16 cellular contexts compared by ENCODE assay signal in the genomic region with DNA sequence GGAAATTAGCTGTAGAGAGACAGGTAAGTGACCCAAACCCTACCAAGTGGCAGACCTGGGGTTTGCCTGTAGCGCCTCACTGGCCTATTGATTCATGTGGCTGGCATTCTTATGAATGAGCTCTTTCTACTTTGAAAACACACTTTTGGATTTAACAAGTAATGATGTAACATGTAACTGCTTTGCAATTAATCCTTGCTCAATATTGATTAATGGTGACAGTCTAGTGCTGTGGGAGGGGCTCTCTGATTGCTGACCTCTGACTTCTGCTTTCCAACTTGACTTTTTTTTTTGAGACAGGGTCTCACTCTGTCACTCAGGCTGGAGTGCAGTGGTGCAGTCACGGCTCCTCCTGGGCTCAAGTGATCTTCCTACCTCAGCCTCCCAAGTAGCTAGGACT.
DNase-seq lines count a peak whose midpoint lies in the region; ATAC-seq and TF ChIP-seq lines count a peak whose summit lies in the region.
"Had no signal": no experiment of that assay in that cellular context is flagged by ENCODE, and none has a peak within 500 bp of the region (broad histone marks: within the 10 kb centered on the region; RNA-seq: fewer than 3 reads in every experiment).

No MANE protein-coding gene starts in this region.

- H4K91ac ChIP-seq in IMR-90 (ENCODE audit: insufficient read depth, low read depth, low read length): no peak overlapping the region
- no peak overlapping the region for H4K91ac ChIP-seq in mesenchymal stem cell (ENCODE audit: low read length)

- H4K8ac ChIP-seq in IMR-90 (ENCODE audit: low read depth in 2 of 2, low read length in 2 of 2) (no peak overlapping the region), mesenchymal stem cell (ENCODE audit: low read length) (no peak overlapping the region)

- no peak overlapping the region for H2BK12ac ChIP-seq in mesenchymal stem cell (ENCODE audit: low read length in 2 of 2)

- TF ChIP-seq RAD21 in IMR-90 (IDR thresholded peaks at IDR 0.05; ENCODE audit: low read length): no peak

- no peaks in the 10 kb centered on the region for H3K79me1 ChIP-seq in IMR-90 (ENCODE audit: low read depth in 1 of 2, low read length in 2 of 2)
- no peaks in the 10 kb centered on the region for H3K79me1 ChIP-seq in mesenchymal stem cell (replicated peaks; ENCODE audit: low read length, poor library complexity, severe bottlenecking)

- H3K4me3 ChIP-seq in IMR-90 (ENCODE audit: insufficient read depth, low read depth, low read length) (no peak overlapping the region), mesenchymal stem cell (ENCODE audit: insufficient read depth in 1 of 2, low read depth in 1 of 2, low read length in 2 of 2) (peak overlapping the region in 1 of 2 experiments; percentile 41)
- H3K4me3 ChIP-seq: breast epithelium, gastroesophageal sphincter had no signal

- H2BK120ac ChIP-seq in IMR-90 (ENCODE audit: low read depth, low read length): no peak overlapping the region
- H2BK120ac ChIP-seq in mesenchymal stem cell (ENCODE audit: low read depth, low read length): no peak overlapping the region

- no peaks in the 10 kb centered on the region for H3K36me3 Mint-ChIP-seq in type B pancreatic cell

- in situ Hi-C loops in IMR-90 (cut with MboI; ENCODE audit: low sequenced_read_pairs): no loop called here

- no peak overlapping the region for H4K5ac ChIP-seq in IMR-90 (ENCODE audit: low read depth, low read length)

- H3K14ac ChIP-seq in IMR-90 (replicated peaks; ENCODE audit: low read depth, low read length) (no peak overlapping the region), mesenchymal stem cell (ENCODE audit: low read length in 2 of 2) (no peak overlapping the region)

- H3K4me1 ChIP-seq in IMR-90 (ENCODE audit: control insufficient read depth, insufficient read depth, low read length) (peaks cover 2% of the 10 kb centered on the region; the same call in 1 of the 2 replicates), mesenchymal stem cell (ENCODE audit: control insufficient read depth, insufficient read depth, low read depth, low read length) (no peaks in the 10 kb centered on the region), foreskin keratinocyte (no peaks in the 10 kb centered on the region)
- H3K4me1 ChIP-seq: breast epithelium had no signal

- no peak overlapping the region for H3K4me3 Mint-ChIP-seq in type B pancreatic cell
- H3K4me3 Mint-ChIP-seq: activated CD4-positive, alpha-beta memory T cell treated with anti-CD3 and anti-CD28 coated beads, Interleukin-2, amount 10 ng/mL, durations not matched to agents 7 days and 5 days had no signal

- no peaks in the 10 kb centered on the region for H3K9me3 ChIP-seq in IMR-90 (ENCODE audit: control insufficient read depth, insufficient read depth, low read length)
- no peaks in the 10 kb centered on the region for H3K9me3 ChIP-seq in mesenchymal stem cell (ENCODE audit: control insufficient read depth, low read length)
- H3K9me3 ChIP-seq: breast epithelium, gastroesophageal sphincter had no signal

- TF ChIP-seq CTCF in IMR-90 (conservative IDR thresholded peaks at IDR 0.05; ENCODE audit: low read depth, low read length) (no peak), type B pancreatic cell (conservative IDR thresholded peaks at IDR 0.05) (no peak), foreskin keratinocyte (conservative IDR thresholded peaks at IDR 0.05) (no peak)

- CTCF ChIA-PET in IMR-90 (lab: Yijun Ruan, JAX): interaction anchor here (0.7 kb wide), 2 partner anchors 8 to 238 kb away, joined by 5 read pairs; no protein-coding TSS in a partner anchor

- no peaks in the 10 kb centered on the region for H3K9me3 Mint-ChIP-seq in type B pancreatic cell
- H3K9me3 Mint-ChIP-seq: activated CD4-positive, alpha-beta memory T cell treated with anti-CD3 and anti-CD28 coated beads, Interleukin-2, amount 10 ng/mL, durations not matched to agents 7 days and 5 days had no signal

- no CpG with 5 or more reads among the region's 2 CpGs for WGBS in IMR-90 (ENCODE audit: extremely low coverage in 2 of 2, insufficient read length in 1 of 2), 2 experiments
- 86% methylated on average over 1 of the region's 2 CpGs for WGBS in mesenchymal stem cell

- dilution Hi-C loops in IMR-90 (cut with HindIII; ENCODE audit: low sequenced_read_pairs, unreplicated experiment): no loop called here

- H4K20me1 ChIP-seq in IMR-90 (ENCODE audit: insufficient read depth, low read length): no peaks in the 10 kb centered on the region

- no peak overlapping the region for H3K18ac ChIP-seq in IMR-90 (ENCODE audit: low read depth, low read length)
- no peak overlapping the region for H3K18ac ChIP-seq in mesenchymal stem cell (ENCODE audit: low read depth in 1 of 2, low read length in 2 of 2)

- TF ChIP-seq POLR2A in IMR-90 (IDR thresholded peaks at IDR 0.05; ENCODE audit: low read depth, low read length): no peak

- no peak overlapping the region for H3K23ac ChIP-seq in IMR-90 (ENCODE audit: low read depth, low read length)
- H3K23ac ChIP-seq in mesenchymal stem cell (ENCODE audit: low read length in 2 of 2): no peak overlapping the region

- H3K27me3 ChIP-seq in IMR-90 (ENCODE audit: control insufficient read depth, insufficient read depth, low read length) (no peaks in the 10 kb centered on the region), mesenchymal stem cell (ENCODE audit: control insufficient read depth in 1 of 2, insufficient read depth in 1 of 2, low read length in 2 of 2) (no peaks in the 10 kb centered on the region), foreskin keratinocyte (no peaks in the 10 kb centered on the region)
- H3K27me3 ChIP-seq: breast epithelium, gastroesophageal sphincter had no signal

- 0 out of 2 replicates have a peak, but pooled peaks cover 3% of the 10 kb centered on the region for H3K9me1 ChIP-seq in IMR-90 (ENCODE audit: insufficient read depth, low read length)

- H3K36me3 ChIP-seq in IMR-90 (ENCODE audit: control insufficient read depth, insufficient read depth, low read length) (no peaks in the 10 kb centered on the region), mesenchymal stem cell (ENCODE audit: control insufficient read depth in 1 of 2, insufficient read depth in 2 of 2, low read depth in 1 of 2, low read length in 2 of 2) (no peaks in the 10 kb centered on the region)
- H3K36me3 ChIP-seq: breast epithelium, gastroesophageal sphincter had no signal

- intact Hi-C loops in IMR-90 (cut with micrococcal nuclease): no loop called here

- peaks cover 42% of the 10 kb centered on the region for H3K4me1 Mint-ChIP-seq in type B pancreatic cell (ENCODE audit: unreplicated experiment)

- H3K27ac ChIP-seq in IMR-90 (ENCODE audit: insufficient read depth, low read length) (no peak overlapping the region), mesenchymal stem cell (ENCODE audit: low read length, poor library complexity, severe bottlenecking) (no peak overlapping the region), foreskin keratinocyte (no peak overlapping the region)
- H3K27ac ChIP-seq: gastroesophageal sphincter had no signal

- H2AK9ac ChIP-seq in IMR-90 (replicated peaks; ENCODE audit: low read depth, low read length, poor library complexity): no peak overlapping the region

- H3K9ac ChIP-seq in IMR-90 (ENCODE audit: low read depth, low read length) (no peak overlapping the region), mesenchymal stem cell (ENCODE audit: low read length) (peak overlapping the region; percentile 87)

- H3K4ac ChIP-seq in IMR-90 (ENCODE audit: low read depth, low read length) (no peak overlapping the region), mesenchymal stem cell (ENCODE audit: low read depth in 1 of 2, low read length in 2 of 2) (no peak overlapping the region)

- no peak overlapping the region for H3K56ac ChIP-seq in IMR-90 (ENCODE audit: extremely low read depth, insufficient read depth, low read length)

- DNase-seq in IMR-90 (no peak), SKM-1 treated with dmso at 0.1 percent for 144 hours (lab: John Stamatoyannopoulos, UW; ENCODE audit: unreplicated experiment) (peak; percentile 68), mesenchymal stem cell (no peak), type B pancreatic cell (ENCODE audit: extremely low spot score, unreplicated experiment) (no peak), foreskin keratinocyte (no peak), NCI-H1436 treated with DMSO at 0.1 percent for 48 hours (lab: John Stamatoyannopoulos, UW) (no peak)
- DNase-seq: activated CD4-positive, alpha-beta memory T cell treated with anti-CD3 and anti-CD28 coated beads, Interleukin-2, amount 10 ng/mL, durations not matched to agents 7 days and 5 days; activated effector memory CD4-positive, alpha-beta T cell treated with Interleukin-2 at 50 U/mL for 16 hours; effector CD8-positive, alpha-beta T cell; NCI-H2081; posterior cingulate gyrus; SHP77 treated with DMSO at 0.1 percent for 48 hours; stimulated activated CD4-positive, alpha-beta T cell treated with anti-CD3 and anti-CD28 coated beads, Interleukin-2, amount 100 ng/mL, for 24 hours had no signal

- H2BK15ac ChIP-seq in IMR-90 (ENCODE audit: low read depth, low read length): no peak overlapping the region
- H2BK15ac ChIP-seq in mesenchymal stem cell (ENCODE audit: low read depth, poor library complexity, severe bottlenecking): no peak overlapping the region

- H2BK5ac ChIP-seq in IMR-90 (ENCODE audit: low read depth, low read length, poor library complexity, severe bottlenecking) (no peak overlapping the region), mesenchymal stem cell (ENCODE audit: low read depth, low read length, poor library complexity, severe bottlenecking) (no peak overlapping the region)

- H3K27me3 Mint-ChIP-seq in type B pancreatic cell: no peaks in the 10 kb centered on the region
- H3K27me3 Mint-ChIP-seq: activated CD4-positive, alpha-beta memory T cell treated with anti-CD3 and anti-CD28 coated beads, Interleukin-2, amount 10 ng/mL, durations not matched to agents 7 days and 5 days had no signal

- BruUV-seq in IMR-90 (replicated peaks; lab: Mats Ljungman, UMichigan): no TSS peak

- H2AK5ac ChIP-seq in IMR-90 (ENCODE audit: low read depth, low read length): 0 out of 2 replicates have a peak overlapping the region, but pooled peaks have one; percentile 6
- no peak overlapping the region for H2AK5ac ChIP-seq in mesenchymal stem cell (ENCODE audit: low read length, severe bottlenecking)

- no peak overlapping the region for H2BK20ac ChIP-seq in IMR-90 (ENCODE audit: low read depth, low read length)

- H3K4me2 ChIP-seq in IMR-90 (ENCODE audit: low read depth, low read length) (no peak overlapping the region), mesenchymal stem cell (ENCODE audit: low read length, poor library complexity, severe bottlenecking) (no peak overlapping the region)

- POLR2A ChIA-PET in IMR-90 (lab: Charles Lee; ENCODE audit: unreplicated experiment): no interaction called here

- ATAC-seq in IMR-90 (ENCODE audit: low read depth): no peak
- ATAC-seq in HG02870 (IDR thresholded peaks at IDR 0.05; ENCODE audit: unreplicated experiment): no peak
- ATAC-seq in foreskin keratinocyte: no peak
- ATAC-seq: gastroesophageal sphincter had no signal

- H3K27ac Mint-ChIP-seq in type B pancreatic cell: peak overlapping the region; percentile 50
- H3K27ac Mint-ChIP-seq: activated CD4-positive, alpha-beta memory T cell treated with anti-CD3 and anti-CD28 coated beads, Interleukin-2, amount 10 ng/mL, durations not matched to agents 7 days and 5 days had no signal

- H2AFZ ChIP-seq in IMR-90 (replicated peaks; ENCODE audit: low read length, poor library complexity) (no peak overlapping the region), mesenchymal stem cell (ENCODE audit: low read depth, low read length) (no peak overlapping the region)

TF ChIP-seq in IMR-90, 13 proteins besides CTCF, POLR2A, EP300 and RAD21 (continues in another document):
- TF ChIP-seq CHD1 (IDR thresholded peaks at IDR 0.05; ENCODE audit: low read depth, low read length): no peak
